Comparison of ENCODE assay signal across 13 cellular contexts in the genomic region with DNA sequence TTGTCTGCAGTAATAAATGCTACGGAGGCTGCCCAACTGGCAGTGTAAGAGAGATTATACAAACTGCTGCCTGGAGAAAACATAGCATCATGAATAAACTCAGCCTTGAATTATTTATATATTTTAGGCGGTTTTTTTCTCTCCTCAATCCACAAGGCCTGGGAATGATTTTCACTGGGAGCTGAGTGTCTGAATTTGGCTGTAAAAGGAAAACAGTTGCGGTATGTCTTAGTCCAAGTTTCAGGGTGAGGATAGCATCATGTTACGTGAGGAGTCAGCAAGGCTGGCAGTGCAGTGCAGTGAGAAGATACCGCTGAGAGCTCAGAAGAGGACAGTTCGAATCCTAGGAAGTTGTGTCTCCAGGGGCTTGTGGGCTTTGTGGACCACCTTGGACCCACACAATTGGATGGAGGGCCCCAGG.
DNase-seq lines count a peak whose midpoint lies in the region; ATAC-seq and TF ChIP-seq lines count a peak whose summit lies in the region.
"Had no signal": no experiment of that assay in that cellular context is flagged by ENCODE, and none has a peak within 500 bp of the region (broad histone marks: within the 10 kb centered on the region; RNA-seq: fewer than 3 reads in every experiment).

No MANE protein-coding gene starts in this region.

- no peaks in the 10 kb centered on the region for H3K9me2 ChIP-seq in GM23248 (ENCODE audit: insufficient read depth)

- H3K9ac ChIP-seq in GM23248 (peak overlapping the region; percentile 85), smooth muscle cell (ENCODE audit: low read depth) (peak overlapping the region; percentile 88)

- H3K27ac ChIP-seq in GM23248 (peak overlapping the region; percentile 99), smooth muscle cell (ENCODE audit: low read depth) (peak overlapping the region; percentile 95)

- H3K9me3 ChIP-seq in GM23248 (ENCODE audit: low read depth) (no peaks in the 10 kb centered on the region), smooth muscle cell (replicated peaks; ENCODE audit: low read depth) (no peaks in the 10 kb centered on the region), T-helper 17 cell (ENCODE audit: control insufficient read depth, low read length, poor library complexity, severe bottlenecking) (no peaks in the 10 kb centered on the region)

- H3K36me3 Mint-ChIP-seq in T-helper 17 cell (ENCODE audit: low read depth), result no peaks in the 10 kb centered on the region
- H3K36me3 Mint-ChIP-seq: activated naive CD4-positive, alpha-beta T cell treated with anti-CD3 and anti-CD28 coated beads, Interleukin-2, amount 50 U/mL, for 24 hours; stimulated activated effector memory CD8-positive, alpha-beta T cell treated with anti-CD3 and anti-CD28 coated beads, Interleukin-12 subunit alpha, Interleukin-12 subunit beta, amount 100 ng/mL, for 72 hours had no signal

- ATAC-seq in left ventricle myocardium superior (peak; percentile 73), T-helper 17 cell (no peak), GM18858 (IDR thresholded peaks at IDR 0.05; ENCODE audit: unreplicated experiment) (no peak)
- ATAC-seq: stimulated activated effector memory CD8-positive, alpha-beta T cell treated with anti-CD3 and anti-CD28 coated beads, Interleukin-12 subunit alpha, Interleukin-12 subunit beta, amount 100 ng/mL, for 72 hours had no signal

- H3K27me3 ChIP-seq in GM23248 (replicated peaks; ENCODE audit: insufficient read depth) (no peaks in the 10 kb centered on the region), smooth muscle cell (ENCODE audit: low read depth) (no peaks in the 10 kb centered on the region)

- H2AFZ ChIP-seq in GM23248 (peak overlapping the region; percentile 16; the same call in 1 of the 2 replicates), smooth muscle cell (ENCODE audit: low read depth) (no peak overlapping the region)

- peak; percentile 97 for DNase-seq in GM23248
- peak; percentile 31 for DNase-seq in astrocyte of the hippocampus (ENCODE audit: low read depth, low spot score)
- DNase-seq in left ventricle myocardium superior, result peak; percentile 37
- DNase-seq in smooth muscle cell (lab: John Stamatoyannopoulos, UW; ENCODE audit: unreplicated experiment), result no peak
- no peak for DNase-seq in T-helper 17 cell
- DNase-seq in ureter (ENCODE audit: low spot score), result no peak
- no peak for DNase-seq in NCI-H1694 (lab: John Stamatoyannopoulos, UW)
- DNase-seq: COR-L47, Karpas-422, nephron progenitor cell had no signal

- in situ Hi-C loops in GM23248 (cut with MboI), result no loop called here

- H3K4me3 ChIP-seq in GM23248 (peak overlapping the region; percentile 3), smooth muscle cell (no peak overlapping the region)

- H4K20me1 ChIP-seq in GM23248 (ENCODE audit: insufficient read depth), result no peaks in the 10 kb centered on the region
- no peaks in the 10 kb centered on the region for H4K20me1 ChIP-seq in smooth muscle cell (ENCODE audit: low read depth)

- H3K4me1 Mint-ChIP-seq in T-helper 17 cell, result no peaks in the 10 kb centered on the region
- H3K4me1 Mint-ChIP-seq: activated naive CD4-positive, alpha-beta T cell treated with anti-CD3 and anti-CD28 coated beads, Interleukin-2, amount 50 U/mL, for 24 hours; nephron progenitor cell; stimulated activated effector memory CD8-positive, alpha-beta T cell treated with anti-CD3 and anti-CD28 coated beads, Interleukin-12 subunit alpha, Interleukin-12 subunit beta, amount 100 ng/mL, for 72 hours had no signal

- no peaks in the 10 kb centered on the region for H3K79me2 ChIP-seq in GM23248 (ENCODE audit: insufficient read depth)
- H3K79me2 ChIP-seq in smooth muscle cell (ENCODE audit: low read depth), result no peaks in the 10 kb centered on the region

- no peak overlapping the region for H3K4me3 Mint-ChIP-seq in T-helper 17 cell
- H3K4me3 Mint-ChIP-seq: activated naive CD4-positive, alpha-beta T cell treated with anti-CD3 and anti-CD28 coated beads, Interleukin-2, amount 50 U/mL, for 24 hours; nephron progenitor cell; stimulated activated effector memory CD8-positive, alpha-beta T cell treated with anti-CD3 and anti-CD28 coated beads, Interleukin-12 subunit alpha, Interleukin-12 subunit beta, amount 100 ng/mL, for 72 hours had no signal

- TF ChIP-seq CTCF in smooth muscle cell (IDR thresholded peaks at IDR 0.05; ENCODE audit: borderline replicate concordance, insufficient read depth, poor library complexity, severe bottlenecking), result no peak

- peaks cover 9% of the 10 kb centered on the region for H3K27me3 Mint-ChIP-seq in T-helper 17 cell

- H3F3A ChIP-seq in GM23248 (ENCODE audit: insufficient read depth), result peaks cover 47% of the 10 kb centered on the region
- H3F3A ChIP-seq in smooth muscle cell (ENCODE audit: low read depth), result peaks cover 32% of the 10 kb centered on the region

- intact Hi-C loops in left ventricle myocardium superior (cut with micrococcal nuclease), result no loop called here

- H3K36me3 ChIP-seq in GM23248 (ENCODE audit: low read depth), result no peaks in the 10 kb centered on the region
- H3K36me3 ChIP-seq in smooth muscle cell (ENCODE audit: low read depth), result no peaks in the 10 kb centered on the region

- H3K4me2 ChIP-seq in GM23248 (ENCODE audit: unreplicated experiment) (peak overlapping the region; percentile 80), smooth muscle cell (no peak overlapping the region)

- 1 to 6% methylated on average over 6 of the region's 6 CpGs for WGBS in GM23248 (ENCODE audit: low coverage in 1 of 2, low lambda C conversion rate in 2 of 2, missing lambda C conversion rate in 2 of 2), 2 experiments
- 38% methylated on average over 6 of the region's 6 CpGs for WGBS in smooth muscle cell (ENCODE audit: low lambda C conversion rate)

- no peak overlapping the region for H3K27ac Mint-ChIP-seq in T-helper 17 cell
- H3K27ac Mint-ChIP-seq: activated naive CD4-positive, alpha-beta T cell treated with anti-CD3 and anti-CD28 coated beads, Interleukin-2, amount 50 U/mL, for 24 hours; nephron progenitor cell; stimulated activated effector memory CD8-positive, alpha-beta T cell treated with anti-CD3 and anti-CD28 coated beads, Interleukin-12 subunit alpha, Interleukin-12 subunit beta, amount 100 ng/mL, for 72 hours had no signal

- H3K4me1 ChIP-seq in GM23248 (ENCODE audit: insufficient read depth) (peaks cover 55% of the 10 kb centered on the region), smooth muscle cell (ENCODE audit: low read depth) (peaks cover 6% of the 10 kb centered on the region)

Comparison
In these comparisons a context has a peak if more than half of its experiments do, and no peak if none do; other contexts are left out.
1. DNase-seq: peak in GM23248 (single experiment), astrocyte of the hippocampus (single experiment) and left ventricle myocardium superior (single experiment); none in smooth muscle cell (single experiment), T-helper 17 cell (0 of 3), ureter (single experiment) and NCI-H1694 (single experiment).